ENCODE assay signal across 8 cellular contexts in the genomic region with DNA sequence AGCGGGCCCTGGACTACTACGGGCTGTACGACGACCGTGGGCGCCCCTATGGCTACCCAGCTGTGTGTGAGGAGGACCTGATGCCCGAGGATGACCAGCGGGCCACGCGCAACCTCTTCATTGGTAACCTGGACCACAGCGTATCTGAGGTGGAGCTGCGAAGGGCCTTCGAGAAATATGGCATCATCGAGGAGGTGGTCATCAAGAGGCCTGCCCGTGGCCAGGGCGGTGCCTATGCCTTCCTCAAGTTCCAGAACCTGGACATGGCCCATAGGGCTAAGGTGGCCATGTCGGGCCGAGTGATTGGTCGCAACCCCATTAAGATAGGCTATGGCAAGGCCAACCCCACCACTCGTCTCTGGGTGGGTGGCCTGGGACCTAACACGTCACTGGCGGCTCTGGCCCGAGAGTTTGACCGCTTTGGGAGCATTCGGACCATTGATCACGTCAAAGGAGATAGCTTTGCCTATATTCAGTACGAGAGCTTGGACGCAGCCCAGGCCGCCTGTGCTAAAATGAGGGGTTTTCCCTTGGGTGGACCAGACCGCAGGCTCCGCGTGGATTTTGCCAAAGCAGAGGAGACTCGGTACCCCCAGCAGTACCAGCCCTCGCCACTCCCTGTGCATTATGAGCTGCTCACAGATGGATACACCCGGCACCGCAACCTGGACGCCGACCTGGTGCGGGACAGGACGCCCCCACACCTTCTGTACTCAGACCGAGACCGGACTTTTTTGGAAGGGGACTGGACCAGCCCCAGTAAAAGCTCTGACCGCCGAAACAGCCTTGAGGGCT. TPM values are rescaled to one million over a fixed set of nuclear protein-coding genes. Genes with fewer than 3 reads are reported as not detected.
A peak's percentile ranks its signal among the peaks of the same experiment; 100 is the strongest.
DNase-seq lines count a peak whose midpoint lies in the region; ATAC-seq and TF ChIP-seq lines count a peak whose summit lies in the region.

No MANE protein-coding gene starts in this region.

- no peak for DNase-seq in PC-3
- no peak for DNase-seq in epithelial cell of esophagus (ENCODE audit: low read depth)
- DNase-seq in NCI-H1092 (lab: John Stamatoyannopoulos, UW) = no peak
- DNase-seq in stimulated activated CD4-positive, alpha-beta T cell treated with anti-CD3 and anti-CD28 coated beads, Interleukin-2, amount 100 ng/mL, for 24 hours = no peak
- no peak for DNase-seq in DMS153 treated with DMSO at 0.1 percent for 48 hours (lab: John Stamatoyannopoulos, UW; ENCODE audit: unreplicated experiment)
- no peak for DNase-seq in LoVo (ENCODE audit: low spot score)

- POLR2A ChIA-PET in PC-3 (lab: Charles Lee; ENCODE audit: unreplicated experiment) = no interaction called here

- H3K4me3 ChIP-seq in PC-3 (ENCODE audit: low read length) = peak overlapping the region; percentile 73
- H3K4me3 ChIP-seq in epithelial cell of esophagus (ENCODE audit: low read length) = peak overlapping the region; percentile 60
- peak overlapping the region; percentile 90 for H3K4me3 ChIP-seq in neural cell (ENCODE audit: low read length)

- intact Hi-C loops in PC-3 (cut with micrococcal nuclease) = no loop called here

- H3F3A ChIP-seq in PC-3 (ENCODE audit: low read length, unreplicated experiment) = no peaks in the 10 kb centered on the region
- peaks cover 5% of the 10 kb centered on the region for H3F3A ChIP-seq in neural cell (ENCODE audit: insufficient read depth, low read length, poor library complexity, severe bottlenecking)

- CTCF ChIA-PET in PC-3 (lab: Charles Lee) = no interaction called here

- peaks cover 61% of the 10 kb centered on the region for H3K79me2 ChIP-seq in PC-3 (ENCODE audit: low read length)
- H3K79me2 ChIP-seq in neural cell (replicated peaks; ENCODE audit: insufficient read depth, low read length) = peaks cover 31% of the 10 kb centered on the region

- no peak for TF ChIP-seq RAD21 in neural cell (conservative IDR thresholded peaks at IDR 0.05)

- TF ChIP-seq EP300 in neural cell (conservative IDR thresholded peaks at IDR 0.05; ENCODE audit: poor library complexity, severe bottlenecking) = no peak

- H3K9me3 ChIP-seq in PC-3 (ENCODE audit: low read length) (no peaks in the 10 kb centered on the region), neural cell (ENCODE audit: low read length) (no peaks in the 10 kb centered on the region)

- H4K20me1 ChIP-seq in PC-3 (ENCODE audit: low read length) = peaks cover 46% of the 10 kb centered on the region
- peaks cover 11% of the 10 kb centered on the region for H4K20me1 ChIP-seq in neural cell (ENCODE audit: insufficient read depth)

- no peaks in the 10 kb centered on the region for H3K9me2 ChIP-seq in PC-3 (replicated peaks; ENCODE audit: low read length)
- H3K9me2 ChIP-seq in neural cell (ENCODE audit: insufficient read depth, low read length) = no peaks in the 10 kb centered on the region

- no peak for ATAC-seq in PC-3

- H3K9ac ChIP-seq in PC-3 (ENCODE audit: low read length) (peak overlapping the region; percentile 83), neural cell (ENCODE audit: low read length) (peak overlapping the region; percentile 88)

- H3K27me3 ChIP-seq in PC-3 (ENCODE audit: low read length) = no peaks in the 10 kb centered on the region
- no peaks in the 10 kb centered on the region for H3K27me3 ChIP-seq in neural cell (ENCODE audit: insufficient read depth, low read depth, low read length)

- peaks cover 76% of the 10 kb centered on the region for H3K36me3 ChIP-seq in PC-3 (ENCODE audit: low read depth, low read length)
- H3K36me3 ChIP-seq in neural cell (ENCODE audit: insufficient read depth, low read length) = peaks cover 33% of the 10 kb centered on the region

- TF ChIP-seq CTCF in C4-2B (conservative IDR thresholded peaks at IDR 0.05) (no peak), PC-3 (conservative IDR thresholded peaks at IDR 0.05; ENCODE audit: low read depth, low read length) (no peak), epithelial cell of esophagus (IDR thresholded peaks at IDR 0.05; ENCODE audit: insufficient read depth, low read depth, low read length, missing control alignments) (no peak), neural cell (IDR thresholded peaks at IDR 0.05; ENCODE audit: poor library complexity, severe bottlenecking) (no peak)

- peak overlapping the region; percentile 97 for H3K27ac ChIP-seq in C4-2B
- no peak overlapping the region for H3K27ac ChIP-seq in PC-3 (ENCODE audit: low read length)
- H3K27ac ChIP-seq in neural cell (ENCODE audit: low read length) = peak overlapping the region; percentile 87

- no peak overlapping the region for H2AFZ ChIP-seq in PC-3 (ENCODE audit: low read length)
- H2AFZ ChIP-seq in neural cell (ENCODE audit: low read depth, low read length) = no peak overlapping the region

- no TSS peak for BruUV-seq in PC-3 (replicated peaks; lab: Mats Ljungman, UMichigan)

- H3K4me2 ChIP-seq in PC-3 (ENCODE audit: low read length) = peak overlapping the region; percentile 88
- peak overlapping the region; percentile 69 for H3K4me2 ChIP-seq in neural cell (ENCODE audit: low read length)

- H3K4me1 ChIP-seq in PC-3 (ENCODE audit: insufficient read depth, low read length) = peaks cover 37% of the 10 kb centered on the region

TF ChIP-seq in neural cell, 6 proteins besides CTCF, POLR2A, EP300 and RAD21:
- TF ChIP-seq TAF1 (IDR thresholded peaks at IDR 0.05; ENCODE audit: low read depth) (no peak), SMC3 (conservative IDR thresholded peaks at IDR 0.05; ENCODE audit: poor library complexity) (no peak), MXI1 (conservative IDR thresholded peaks at IDR 0.05; ENCODE audit: poor library complexity, severe bottlenecking) (no peak), POLR2AphosphoS5 (IDR thresholded peaks at IDR 0.05) (no peak), EZH2 (IDR thresholded peaks at IDR 0.05; ENCODE audit: borderline replicate concordance, insufficient read depth, low read length, poor library complexity, severe bottlenecking) (no peak)
- TF ChIP-seq, protein P1, sequence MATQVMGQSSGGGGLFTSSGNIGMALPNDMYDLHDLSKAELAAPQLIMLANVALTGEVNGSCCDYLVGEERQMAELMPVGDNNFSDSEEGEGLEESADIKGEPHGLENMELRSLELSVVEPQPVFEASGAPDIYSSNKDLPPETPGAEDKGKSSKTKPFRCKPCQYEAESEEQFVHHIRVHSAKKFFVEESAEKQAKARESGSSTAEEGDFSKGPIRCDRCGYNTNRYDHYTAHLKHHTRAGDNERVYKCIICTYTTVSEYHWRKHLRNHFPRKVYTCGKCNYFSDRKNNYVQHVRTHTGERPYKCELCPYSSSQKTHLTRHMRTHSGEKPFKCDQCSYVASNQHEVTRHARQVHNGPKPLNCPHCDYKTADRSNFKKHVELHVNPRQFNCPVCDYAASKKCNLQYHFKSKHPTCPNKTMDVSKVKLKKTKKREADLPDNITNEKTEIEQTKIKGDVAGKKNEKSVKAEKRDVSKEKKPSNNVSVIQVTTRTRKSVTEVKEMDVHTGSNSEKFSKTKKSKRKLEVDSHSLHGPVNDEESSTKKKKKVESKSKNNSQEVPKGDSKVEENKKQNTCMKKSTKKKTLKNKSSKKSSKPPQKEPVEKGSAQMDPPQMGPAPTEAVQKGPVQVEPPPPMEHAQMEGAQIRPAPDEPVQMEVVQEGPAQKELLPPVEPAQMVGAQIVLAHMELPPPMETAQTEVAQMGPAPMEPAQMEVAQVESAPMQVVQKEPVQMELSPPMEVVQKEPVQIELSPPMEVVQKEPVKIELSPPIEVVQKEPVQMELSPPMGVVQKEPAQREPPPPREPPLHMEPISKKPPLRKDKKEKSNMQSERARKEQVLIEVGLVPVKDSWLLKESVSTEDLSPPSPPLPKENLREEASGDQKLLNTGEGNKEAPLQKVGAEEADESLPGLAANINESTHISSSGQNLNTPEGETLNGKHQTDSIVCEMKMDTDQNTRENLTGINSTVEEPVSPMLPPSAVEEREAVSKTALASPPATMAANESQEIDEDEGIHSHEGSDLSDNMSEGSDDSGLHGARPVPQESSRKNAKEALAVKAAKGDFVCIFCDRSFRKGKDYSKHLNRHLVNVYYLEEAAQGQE (IDR thresholded peaks at IDR 0.05; ENCODE audit: borderline replicate concordance) = no peak

RNA-seq across cellular contexts. Expression of a gene that starts 1.4 kb away (rescaled TPM):
- 31.1 and 34.7 TPM in 2 replicates for total RNA-seq in PC-3 (2014; rRNA removed)
- polyA plus RNA-seq in neural cell = 24.1 and 27.4 TPM in 2 replicates
- 65.9 and 73.0 TPM in 2 replicates for polyA minus RNA-seq in neural cell

RNA-seq across cellular contexts. Expression of a gene that starts 7.4 kb away (rescaled TPM):
- total RNA-seq in PC-3 (2014; rRNA removed) = 200 and 221 TPM in 2 replicates
- 60.7 and 77.3 TPM in 2 replicates for polyA plus RNA-seq in neural cell
- 23.4 and 26.3 TPM in 2 replicates for polyA minus RNA-seq in neural cell
